17 cellular contexts compared by ENCODE assay signal in genomic region chr5:125481506-125482455, GRCh38.
A peak's percentile ranks its signal among the peaks of the same experiment; 100 is the strongest.
DNase-seq lines count a peak whose midpoint lies in the region; ATAC-seq, FAIRE-seq and TF ChIP-seq lines count a peak whose summit lies in the region.
"Had no signal": no experiment of that assay in that cellular context is flagged by ENCODE, and none has a peak within 500 bp of the region (broad histone marks: within the 10 kb centered on the region; RNA-seq: fewer than 3 reads in every experiment).

No MANE protein-coding gene starts in this region.

- H3K27ac ChIP-seq in gastroesophageal sphincter: peak overlapping the region in 3 of 4 donors; percentile 19 to 87 (median 48)
- H3K27ac ChIP-seq: RWPE1 had no signal

- DNase-seq in DMS79 treated with DMSO at 0.1 percent for 48 hours (lab: John Stamatoyannopoulos, UW) (peak; percentile 22), DMS79 (lab: John Stamatoyannopoulos, UW) (no peak), SK-MEL-5 (ENCODE audit: low read depth, low spot score) (peak; percentile 96), superior temporal gyrus (ENCODE audit: extremely low spot score) (peak; percentile 62), HK-2 (ENCODE audit: unreplicated experiment) (no peak), HTR-8/SVneo (ENCODE audit: insufficient read length, low spot score) (no peak)
- DNase-seq in stimulated activated CD4-positive, alpha-beta T cell treated with anti-CD3 and anti-CD28 coated beads, Interleukin-4, amount 100 ng/mL, for 24 hours: no peak
- DNase-seq: activated naive CD4-positive, alpha-beta T cell treated with anti-CD3 and anti-CD28 coated beads, Interleukin-2, amount 10 ng/mL, durations not matched to agents 7 days and 5 days; CD8-positive, alpha-beta T cell; kidney; NCI-H526; T-helper 17 cell; transverse colon had no signal

- H3K9me3 ChIP-seq in gastroesophageal sphincter: no peaks in the 10 kb centered on the region
- H3K9me3 ChIP-seq: transverse colon had no signal

- no peak for TF ChIP-seq CTCF in gastroesophageal sphincter (IDR thresholded peaks at IDR 0.05)

- no peaks in the 10 kb centered on the region for H3K36me3 ChIP-seq in gastroesophageal sphincter
- H3K36me3 ChIP-seq: transverse colon had no signal

- in situ Hi-C loops in SK-MEL-5 (cut with HindIII; ENCODE audit: low pct_unique_long_range_greater_than_20kb, low sequenced_read_pairs): no loop called here

- TF ChIP-seq EP300 in gastroesophageal sphincter (IDR thresholded peaks at IDR 0.05): no peak

- ATAC-seq in gastroesophageal sphincter: no peak
- ATAC-seq: CD8-positive, alpha-beta T cell; T-helper 17 cell had no signal

- no peak for FAIRE-seq in HTR-8/SVneo (lab: Jason Lieb, UNC)
- FAIRE-seq: A204.1, bronchial epithelial cell, kidney had no signal

- TF ChIP-seq POLR2A in gastroesophageal sphincter (IDR thresholded peaks at IDR 0.05): no peak

- H3K4me1 ChIP-seq in gastroesophageal sphincter: peaks cover 18 to 49% (median 20%) of the 10 kb centered on the region in 3 donors

- 35 to 48% methylated on average over 7 of the region's 7 CpGs for WGBS in gastroesophageal sphincter (ENCODE audit: low coverage in 1 of 2), 2 donors

- H3K4me3 ChIP-seq in gastroesophageal sphincter: no peak overlapping the region
- H3K4me3 ChIP-seq: transverse colon had no signal

- no peaks in the 10 kb centered on the region for H3K27me3 ChIP-seq in gastroesophageal sphincter
- H3K27me3 ChIP-seq: transverse colon had no signal

Comparison
In these comparisons a context has a peak if more than half of its experiments do, and no peak if none do; other contexts are left out.
1. DNase-seq: peak in DMS79 treated with DMSO at 0.1 percent for 48 hours (single experiment), SK-MEL-5 (single experiment) and superior temporal gyrus (single experiment); none in DMS79 (single experiment), HK-2 (single experiment), HTR-8/SVneo (single experiment) and stimulated activated CD4-positive, alpha-beta T cell treated with anti-CD3 and anti-CD28 coated beads, Interleukin-4, amount 100 ng/mL, for 24 hours (single experiment).